Comparison of ENCODE assay signal across 8 cellular contexts in the genomic region with DNA sequence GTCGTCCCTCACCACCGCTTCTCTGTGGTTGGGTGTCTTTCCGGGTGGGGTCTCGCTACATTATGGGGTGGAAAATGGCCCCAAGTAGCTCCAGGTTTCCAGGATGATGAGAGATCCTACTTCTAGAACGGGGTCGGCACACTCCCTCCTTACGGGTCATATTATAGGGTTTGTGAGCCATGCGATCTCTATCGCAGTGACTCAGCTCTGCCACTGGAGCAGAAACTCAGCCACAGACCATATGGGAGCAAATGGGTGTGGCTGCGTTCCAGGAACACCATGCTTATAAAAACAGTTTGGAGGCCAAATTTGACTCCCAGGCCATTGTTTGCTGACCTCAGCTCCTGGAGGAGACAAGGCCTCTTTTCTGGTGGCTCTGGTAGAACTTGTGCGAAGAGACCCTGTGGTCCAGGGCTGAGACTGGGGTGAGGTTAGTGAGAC.
DNase-seq lines count a peak whose midpoint lies in the region; ATAC-seq and TF ChIP-seq lines count a peak whose summit lies in the region.
"Not testable (repeated sequence)": the region's sequence is repeated elsewhere in the genome, so short reads cannot be mapped to it uniquely, and the experiment has no call there.

No MANE protein-coding gene starts in this region.

- H3K36me3 ChIP-seq in psoas muscle (ENCODE audit: insufficient read depth in 1 of 2, low read depth in 1 of 2), result not testable (repeated sequence)

- not testable (repeated sequence) for H3K27ac Mint-ChIP-seq in WTC11

- H3K9me3 ChIP-seq in psoas muscle, result not testable (repeated sequence)

- H3K4me3 ChIP-seq in LNCaP clone FGC (ENCODE audit: low read depth, low read length); epithelial cell of esophagus (ENCODE audit: low read length); psoas muscle: not testable (repeated sequence)

- not testable (repeated sequence) for H3K36me3 Mint-ChIP-seq in WTC11

- intact Hi-C loops in psoas muscle (cut with DNase I), result not testable (repeated sequence)

- DNase-seq in AG08395 (ENCODE audit: low spot score) (peak; percentile 76), G401 (ENCODE audit: low spot score) (peak; percentile 83), LNCaP clone FGC (ENCODE audit: low read depth) (peak; percentile 83), NCI-H748 (lab: John Stamatoyannopoulos, UW; ENCODE audit: unreplicated experiment) (peak; percentile 26), epithelial cell of esophagus (ENCODE audit: low read depth) (peak; percentile 77), iris pigment epithelial cell (ENCODE audit: low read depth) (peak; percentile 79), psoas muscle (peak; percentile 47 to 71)
- DNase-seq in WTC11 (ENCODE audit: low spot score), result not testable (repeated sequence)

- not testable (repeated sequence) for H3K4me1 Mint-ChIP-seq in WTC11

- TF ChIP-seq CTCF in LNCaP clone FGC (IDR thresholded peaks at IDR 0.05; ENCODE audit: control insufficient read depth, extremely low read depth, insufficient read depth); WTC11 (IDR thresholded peaks at IDR 0.05); epithelial cell of esophagus (IDR thresholded peaks at IDR 0.05; ENCODE audit: insufficient read depth, low read depth, low read length, missing control alignments); psoas muscle (IDR thresholded peaks at IDR 0.05): not testable (repeated sequence)

- not testable (repeated sequence) for H3K4me3 Mint-ChIP-seq in WTC11

- not testable (repeated sequence) for H3K4me1 ChIP-seq in psoas muscle

- WGBS in psoas muscle, 3 donors, result 64 to 73% (median 68%) methylated on average over 11 of the region's 11 CpGs

- POLR2A ChIA-PET in WTC11 (lab: Charles Lee), result not testable (repeated sequence)

- ATAC-seq in WTC11 (peak; percentile 43; the same call in 1 of the 2 replicates), psoas muscle (peak; percentile 52 to 81 (median 70))

- not testable (repeated sequence) for H3K27ac ChIP-seq in psoas muscle

- in situ Hi-C loops in G401 (cut with HindIII; ENCODE audit: low sequenced_read_pairs), result not testable (repeated sequence)

- CTCF ChIA-PET in WTC11 (lab: Charles Lee), result not testable (repeated sequence)

- H3K27me3 Mint-ChIP-seq in WTC11 (ENCODE audit: low read depth), result not testable (repeated sequence)

- not testable (repeated sequence) for H3K27me3 ChIP-seq in psoas muscle (ENCODE audit: insufficient read depth in 3 of 3, low read length in 2 of 3)

- H3K9me3 Mint-ChIP-seq in WTC11, result not testable (repeated sequence)
